16 cellular contexts compared by ENCODE assay signal in genomic region chr1:43542515-43543458, GRCh38. TPM values are rescaled to one million over a fixed set of nuclear protein-coding genes. Genes with fewer than 3 reads are reported as not detected.
DNase-seq lines count a peak whose midpoint lies in the region; ATAC-seq and TF ChIP-seq lines count a peak whose summit lies in the region.
"Had no signal": no experiment of that assay in that cellular context is flagged by ENCODE, and none has a peak within 500 bp of the region (broad histone marks: within the 10 kb centered on the region; RNA-seq: fewer than 3 reads in every experiment).

No MANE protein-coding gene starts in this region.

- TF ChIP-seq POLR2A in esophagus muscularis mucosa (IDR thresholded peaks at IDR 0.05; ENCODE audit: low read depth) (no peak), thyroid gland (IDR thresholded peaks at IDR 0.05) (no peak)

- no peak overlapping the region for H3K4me3 ChIP-seq in ascending aorta
- no peak overlapping the region for H3K4me3 ChIP-seq in esophagus muscularis mucosa
- no peak overlapping the region for H3K4me3 ChIP-seq in osteoblast (ENCODE audit: insufficient read depth, low read length)
- H3K4me3 ChIP-seq in thyroid gland (replicated peaks in 1 of 3): no peak overlapping the region

- H3K4me2 ChIP-seq in osteoblast (ENCODE audit: insufficient read depth, low read length): no peak overlapping the region

- H3K4me1 ChIP-seq in ascending aorta (peaks cover 17 to 39% of the 10 kb centered on the region in 2 donors), esophagus muscularis mucosa (peaks cover 12 to 73% (median 70%) of the 10 kb centered on the region in 4 donors), osteoblast (ENCODE audit: insufficient read depth, low read length) (peaks cover 6% of the 10 kb centered on the region), thyroid gland (peaks cover 30 to 67% of the 10 kb centered on the region in 2 donors)

- H3K36me3 ChIP-seq in ascending aorta (no peaks in the 10 kb centered on the region), esophagus muscularis mucosa (peaks cover 0 to 28% (median 5%) of the 10 kb centered on the region in 4 donors), osteoblast (ENCODE audit: insufficient read depth, low read length) (no peaks in the 10 kb centered on the region), thyroid gland (no peaks in the 10 kb centered on the region)

- peaks cover 1% of the 10 kb centered on the region for H4K20me1 ChIP-seq in osteoblast (ENCODE audit: insufficient read depth, low read length)

- ATAC-seq in GM19324 (IDR thresholded peaks at IDR 0.05; ENCODE audit: low FRiP score, unreplicated experiment) (no peak), HG03045 (IDR thresholded peaks at IDR 0.05; ENCODE audit: unreplicated experiment) (no peak)

- WGBS in esophagus muscularis mucosa: 88% methylated on average over 15 of the region's 15 CpGs
- 79 to 93% methylated on average over 12 to 15 of the region's 15 CpGs for WGBS in thyroid gland, 2 donors

- H3K27me3 ChIP-seq in ascending aorta: no peaks in the 10 kb centered on the region
- H3K27me3 ChIP-seq in esophagus muscularis mucosa: no peaks in the 10 kb centered on the region
- no peaks in the 10 kb centered on the region for H3K27me3 ChIP-seq in osteoblast (ENCODE audit: insufficient read depth, low read length)
- no peaks in the 10 kb centered on the region for H3K27me3 ChIP-seq in thyroid gland

- intact Hi-C loops in ascending aorta (cut with DNase I): loop anchor here (1.0 to 5.0 kb wide), 2 partner anchors 12 to 280 kb away; partner anchors contain the start of gene PTPRF
- intact Hi-C loops in esophagus muscularis mucosa (cut with DNase I): no loop called here
- intact Hi-C loops in thyroid gland (cut with DNase I): no loop called here

- TF ChIP-seq CTCF in ascending aorta (IDR thresholded peaks at IDR 0.05) (no peak), esophagus muscularis mucosa (IDR thresholded peaks at IDR 0.05) (no peak), osteoblast (IDR thresholded peaks at IDR 0.05; ENCODE audit: extremely low read depth, low read depth, low read length) (no peak), thyroid gland (IDR thresholded peaks at IDR 0.05) (no peak)

- TF ChIP-seq EP300 in esophagus muscularis mucosa (IDR thresholded peaks at IDR 0.05): no peak

- no peaks in the 10 kb centered on the region for H3K9me3 ChIP-seq in ascending aorta
- H3K9me3 ChIP-seq in esophagus muscularis mucosa: no peaks in the 10 kb centered on the region
- no peaks in the 10 kb centered on the region for H3K9me3 ChIP-seq in osteoblast (ENCODE audit: low read depth, low read length)
- no peaks in the 10 kb centered on the region for H3K9me3 ChIP-seq in thyroid gland

- H2AFZ ChIP-seq in osteoblast (ENCODE audit: low read length): no peak overlapping the region

- peaks cover 6% of the 10 kb centered on the region for H3K79me2 ChIP-seq in osteoblast (ENCODE audit: insufficient read depth, low read length)

- peak overlapping the region; percentile 85 to 89 for H3K27ac ChIP-seq in ascending aorta
- H3K27ac ChIP-seq in esophagus muscularis mucosa (replicated peaks in 1 of 4): peak overlapping the region; percentile 75 to 81 (median 78)
- no peak overlapping the region for H3K27ac ChIP-seq in osteoblast (ENCODE audit: low read depth, low read length)
- H3K27ac ChIP-seq in thyroid gland: peak overlapping the region in 2 of 3 donors; percentile 56 to 71

- DNase-seq in ascending aorta (ENCODE audit: low spot score in 2 of 2) (no peak), esophagus muscularis mucosa (ENCODE audit: extremely low spot score) (no peak), osteoblast (ENCODE audit: insufficient read length, low spot score, missing footprints) (peak; percentile 58), thyroid gland (no peak), SHP77 treated with DMSO at 0.1 percent for 48 hours (lab: John Stamatoyannopoulos, UW) (no peak), NCI-H748 (lab: John Stamatoyannopoulos, UW; ENCODE audit: unreplicated experiment) (no peak)
- DNase-seq: activated CD4-positive, alpha-beta T cell treated with anti-CD3 and anti-CD28 coated beads, Interleukin-2, amount 50 U/mL, for 1 hour; activated CD8-positive, alpha-beta memory T cell treated with anti-CD3 and anti-CD28 coated beads, Interleukin-2, amount 50 U/mL, for 48 hours; activated gamma-delta T cell; COR-L47; H7; NCI-H187 treated with DMSO at 0.1 percent for 48 hours; NCI-H446 treated with DMSO at 0.1 percent for 48 hours; stimulated activated CD4-positive, alpha-beta T cell treated with anti-CD3 and anti-CD28 coated beads, Interleukin-12 subunit alpha, Interleukin-12 subunit beta, amount 100 ng/mL, for 4 hours had no signal

RNA-seq across cellular contexts. Expression of gene PTPRF, which starts 12.1 kb away (rescaled TPM):
- 43.6 TPM for total RNA-seq in ascending aorta
- total RNA-seq in esophagus muscularis mucosa: 10 to 100 TPM; 33.8 to 84.2 (median 53.7) TPM
- total RNA-seq in osteoblast: 12.1 and 13.0 TPM in 2 replicates
- total RNA-seq in thyroid gland: 10 to 100 TPM; 53.2 to 80.6 (median 71.7) TPM
